1 cellular context compared by ENCODE assay signal in genomic region chr19:18379803-18380747, GRCh38.
TF ChIP-seq lines count a peak whose summit lies in the region.

No MANE protein-coding gene starts in this region.

TF ChIP-seq in H1, 55 proteins besides CTCF, POLR2A, EP300 and RAD21:
- TF ChIP-seq E2F6 (IDR thresholded peaks at IDR 0.05), result peak; percentile 47; the same call in 1 of the 2 replicates
- no peak for TF ChIP-seq KDM5A (IDR thresholded peaks at IDR 0.05; ENCODE audit: low read length)
- no peak for TF ChIP-seq CHD7 (IDR thresholded peaks at IDR 0.05; ENCODE audit: insufficient replicate concordance, low read length)
- peak; percentile 39; the same call in 1 of the 2 replicates for TF ChIP-seq CREB1 (IDR thresholded peaks at IDR 0.05)
- TF ChIP-seq BACH1 (IDR thresholded peaks at IDR 0.05; ENCODE audit: low read length), result no peak
- TF ChIP-seq MAX (IDR thresholded peaks at IDR 0.05), result peak; percentile 66; the same call in 1 of the 2 replicates
